8 cellular contexts compared by ENCODE assay signal in the genomic region with DNA sequence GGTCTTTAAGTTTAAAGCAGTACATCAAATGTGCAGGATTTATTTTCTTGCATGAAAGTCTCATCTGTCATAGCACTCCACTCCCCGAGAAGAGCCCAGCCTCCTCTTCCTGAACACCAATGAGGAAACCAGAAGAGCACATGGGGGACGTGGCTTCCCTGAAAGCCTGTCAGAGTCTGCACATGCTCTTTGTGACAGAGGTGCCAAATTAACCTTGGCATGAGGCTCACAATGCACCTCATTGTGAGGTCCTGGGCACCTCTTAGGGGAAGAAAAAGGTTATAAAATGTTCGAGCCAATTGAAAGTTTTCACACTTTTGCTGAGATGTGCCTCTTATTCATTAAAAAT.
DNase-seq lines count a peak whose midpoint lies in the region; ATAC-seq and TF ChIP-seq lines count a peak whose summit lies in the region.

No MANE protein-coding gene starts in this region.

- DNase-seq in ELR (ENCODE audit: low read depth) (peak; percentile 61), SHP77 (lab: John Stamatoyannopoulos, UW) (peak; percentile 80 to 86), epithelial cell of esophagus (ENCODE audit: low read depth) (peak; percentile 76), GM10248 (ENCODE audit: extremely low spot score) (no peak)
- DNase-seq in natural killer cell treated with Interleukin-12 subunit alpha and Interleukin-12 subunit beta and Interleukin-15 and Interleukin-18, amount 100 ng/mL, for 72 hours (ENCODE audit: low spot score): no peak

- H3K4me3 Mint-ChIP-seq in natural killer cell treated with Interleukin-12 subunit alpha and Interleukin-12 subunit beta and Interleukin-15 and Interleukin-18, amount 100 ng/mL, for 72 hours: peak overlapping the region; percentile 10

- no peak for TF ChIP-seq CTCF in epithelial cell of esophagus (IDR thresholded peaks at IDR 0.05; ENCODE audit: insufficient read depth, low read depth, low read length, missing control alignments)
- no peak for TF ChIP-seq CTCF in GM10248 (IDR thresholded peaks at IDR 0.05; ENCODE audit: control extremely low read depth, extremely low read depth, low read depth, missing control alignments)

- POLR2A ChIA-PET in GM10248 (lab: Yijun Ruan, JAX): no interaction called here

- H3K4me1 Mint-ChIP-seq in natural killer cell treated with Interleukin-12 subunit alpha and Interleukin-12 subunit beta and Interleukin-15 and Interleukin-18, amount 100 ng/mL, for 72 hours (ENCODE audit: low read depth in 2 of 2): peaks cover 7 to 29% of the 10 kb centered on the region in 2 donors

- no peak for TF ChIP-seq RAD21 in Ishikawa (IDR thresholded peaks at IDR 0.05; ENCODE audit: low read depth)

- H3K36me3 Mint-ChIP-seq in natural killer cell treated with Interleukin-12 subunit alpha and Interleukin-12 subunit beta and Interleukin-15 and Interleukin-18, amount 100 ng/mL, for 72 hours: no peaks in the 10 kb centered on the region

- H3K27ac Mint-ChIP-seq in natural killer cell treated with Interleukin-12 subunit alpha and Interleukin-12 subunit beta and Interleukin-15 and Interleukin-18, amount 100 ng/mL, for 72 hours: peak overlapping the region in 1 of 2 donors; percentile 56

- peak in 1 of 2 donors; percentile 39 for ATAC-seq in natural killer cell treated with Interleukin-12 subunit alpha and Interleukin-12 subunit beta and Interleukin-15 and Interleukin-18, amount 100 ng/mL, for 72 hours
- ATAC-seq in GM18520 (IDR thresholded peaks at IDR 0.05; ENCODE audit: unreplicated experiment) (no peak), HG03135 (IDR thresholded peaks at IDR 0.05; ENCODE audit: unreplicated experiment) (no peak)

- H3K27me3 Mint-ChIP-seq in natural killer cell treated with Interleukin-12 subunit alpha and Interleukin-12 subunit beta and Interleukin-15 and Interleukin-18, amount 100 ng/mL, for 72 hours: no peaks in the 10 kb centered on the region

- peak overlapping the region; percentile 34 for H3K4me3 ChIP-seq in epithelial cell of esophagus (ENCODE audit: low read length)

- peaks cover 3% of the 10 kb centered on the region for H3K9me3 Mint-ChIP-seq in natural killer cell treated with Interleukin-12 subunit alpha and Interleukin-12 subunit beta and Interleukin-15 and Interleukin-18, amount 100 ng/mL, for 72 hours

- no peak for TF ChIP-seq EP300 in Ishikawa (IDR thresholded peaks at IDR 0.05; ENCODE audit: borderline replicate concordance)

- CTCF ChIA-PET in GM10248 (lab: Yijun Ruan, JAX): interaction anchor here (0.8 to 3.3 kb wide), 2 partner anchors 37 to 46 kb away, joined by 3 to 21 read pairs; no protein-coding TSS in a partner anchor

TF ChIP-seq in Ishikawa, 13 proteins besides CTCF, POLR2A, EP300 and RAD21:
- TF ChIP-seq, protein P1, sequence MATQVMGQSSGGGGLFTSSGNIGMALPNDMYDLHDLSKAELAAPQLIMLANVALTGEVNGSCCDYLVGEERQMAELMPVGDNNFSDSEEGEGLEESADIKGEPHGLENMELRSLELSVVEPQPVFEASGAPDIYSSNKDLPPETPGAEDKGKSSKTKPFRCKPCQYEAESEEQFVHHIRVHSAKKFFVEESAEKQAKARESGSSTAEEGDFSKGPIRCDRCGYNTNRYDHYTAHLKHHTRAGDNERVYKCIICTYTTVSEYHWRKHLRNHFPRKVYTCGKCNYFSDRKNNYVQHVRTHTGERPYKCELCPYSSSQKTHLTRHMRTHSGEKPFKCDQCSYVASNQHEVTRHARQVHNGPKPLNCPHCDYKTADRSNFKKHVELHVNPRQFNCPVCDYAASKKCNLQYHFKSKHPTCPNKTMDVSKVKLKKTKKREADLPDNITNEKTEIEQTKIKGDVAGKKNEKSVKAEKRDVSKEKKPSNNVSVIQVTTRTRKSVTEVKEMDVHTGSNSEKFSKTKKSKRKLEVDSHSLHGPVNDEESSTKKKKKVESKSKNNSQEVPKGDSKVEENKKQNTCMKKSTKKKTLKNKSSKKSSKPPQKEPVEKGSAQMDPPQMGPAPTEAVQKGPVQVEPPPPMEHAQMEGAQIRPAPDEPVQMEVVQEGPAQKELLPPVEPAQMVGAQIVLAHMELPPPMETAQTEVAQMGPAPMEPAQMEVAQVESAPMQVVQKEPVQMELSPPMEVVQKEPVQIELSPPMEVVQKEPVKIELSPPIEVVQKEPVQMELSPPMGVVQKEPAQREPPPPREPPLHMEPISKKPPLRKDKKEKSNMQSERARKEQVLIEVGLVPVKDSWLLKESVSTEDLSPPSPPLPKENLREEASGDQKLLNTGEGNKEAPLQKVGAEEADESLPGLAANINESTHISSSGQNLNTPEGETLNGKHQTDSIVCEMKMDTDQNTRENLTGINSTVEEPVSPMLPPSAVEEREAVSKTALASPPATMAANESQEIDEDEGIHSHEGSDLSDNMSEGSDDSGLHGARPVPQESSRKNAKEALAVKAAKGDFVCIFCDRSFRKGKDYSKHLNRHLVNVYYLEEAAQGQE (IDR thresholded peaks at IDR 0.05; ENCODE audit: low read depth): no peak
- TF ChIP-seq, protein P2, sequence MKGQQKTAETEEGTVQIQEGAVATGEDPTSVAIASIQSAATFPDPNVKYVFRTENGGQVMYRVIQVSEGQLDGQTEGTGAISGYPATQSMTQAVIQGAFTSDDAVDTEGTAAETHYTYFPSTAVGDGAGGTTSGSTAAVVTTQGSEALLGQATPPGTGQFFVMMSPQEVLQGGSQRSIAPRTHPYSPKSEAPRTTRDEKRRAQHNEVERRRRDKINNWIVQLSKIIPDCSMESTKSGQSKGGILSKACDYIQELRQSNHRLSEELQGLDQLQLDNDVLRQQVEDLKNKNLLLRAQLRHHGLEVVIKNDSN (IDR thresholded peaks at IDR 0.05): peak; percentile 57
- TF ChIP-seq, protein P3, sequence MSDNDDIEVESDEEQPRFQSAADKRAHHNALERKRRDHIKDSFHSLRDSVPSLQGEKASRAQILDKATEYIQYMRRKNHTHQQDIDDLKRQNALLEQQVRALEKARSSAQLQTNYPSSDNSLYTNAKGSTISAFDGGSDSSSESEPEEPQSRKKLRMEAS (IDR thresholded peaks at IDR 0.05): peak; percentile 95
TF ChIP-seq in Ishikawa: peak in this region for 2.

Comparison
In these comparisons a context has a peak if more than half of its experiments do, and no peak if none do; other contexts are left out.
1. DNase-seq: peak in ELR (single experiment), SHP77 (2 of 2) and epithelial cell of esophagus (single experiment); none in natural killer cell treated with Interleukin-12 subunit alpha and Interleukin-12 subunit beta and Interleukin-15 and Interleukin-18, amount 100 ng/mL, for 72 hours (single experiment) and GM10248 (single experiment).